In the genomic region with DNA sequence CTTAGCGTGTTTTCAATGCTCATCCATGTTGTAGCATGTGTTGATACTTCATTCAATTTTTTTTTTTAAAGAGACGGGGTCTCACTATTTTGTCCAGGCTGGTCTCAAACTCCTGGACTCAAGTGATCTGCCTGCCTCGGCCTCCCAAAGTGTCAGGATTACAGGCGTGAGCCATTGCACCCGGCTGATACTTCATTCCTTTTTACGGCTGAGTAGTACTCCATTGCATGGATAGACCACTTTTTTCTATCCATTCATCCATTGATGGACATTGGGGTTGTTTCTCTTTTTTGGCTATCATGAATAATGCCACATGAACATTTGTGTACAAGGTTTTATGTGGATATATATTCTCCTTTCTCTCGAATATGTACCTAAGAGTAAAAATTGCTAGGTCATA, we compare ENCODE assay signal across 9 cellular contexts. TPM values are rescaled to one million over a fixed set of nuclear protein-coding genes. Genes with fewer than 3 reads are reported as not detected.
DNase-seq lines count a peak whose midpoint lies in the region; ATAC-seq and TF ChIP-seq lines count a peak whose summit lies in the region.
"Had no signal": no experiment of that assay in that cellular context is flagged by ENCODE, and none has a peak within 500 bp of the region (broad histone marks: within the 10 kb centered on the region; RNA-seq: fewer than 3 reads in every experiment).

No MANE protein-coding gene starts in this region.

- H3K9me3 ChIP-seq in lower lobe of right lung: no peaks in the 10 kb centered on the region
- H3K9me3 ChIP-seq: adrenal gland had no signal

- TF ChIP-seq CTCF in lower lobe of right lung (IDR thresholded peaks at IDR 0.05): no peak
- no peak for TF ChIP-seq CTCF in GM10266 (IDR thresholded peaks at IDR 0.05; ENCODE audit: control insufficient read depth, insufficient read depth, low read depth, missing control alignments)

- peaks cover 54% of the 10 kb centered on the region for H3K4me1 ChIP-seq in lower lobe of right lung

- ATAC-seq in stimulated activated naive CD8-positive, alpha-beta T cell treated with anti-CD3 and anti-CD28 coated beads, Interleukin-15, Interleukin-2, amounts not matched to agents 100 U/mL and 50 U/mL, for 24 hours: no peak
- no peak for ATAC-seq in activated T-helper 17 cell treated with anti-CD3 and anti-CD28 coated beads, Interleukin-2, amount 50 U/mL, for 72 hours (replicated peaks)
- ATAC-seq in lower lobe of right lung: no peak
- no peak for ATAC-seq in GM19397 (IDR thresholded peaks at IDR 0.05; ENCODE audit: unreplicated experiment)

- no peaks in the 10 kb centered on the region for H3K36me3 Mint-ChIP-seq in stimulated activated naive CD8-positive, alpha-beta T cell treated with anti-CD3 and anti-CD28 coated beads, Interleukin-15, Interleukin-2, amounts not matched to agents 100 ng/mL and 50 ng/mL, for 24 hours (ENCODE audit: low read depth)
- H3K36me3 Mint-ChIP-seq in activated T-helper 17 cell treated with anti-CD3 and anti-CD28 coated beads, Interleukin-2, amount 50 U/mL, for 72 hours (ENCODE audit: low read depth): no peaks in the 10 kb centered on the region

- H3K9me3 Mint-ChIP-seq in stimulated activated naive CD8-positive, alpha-beta T cell treated with anti-CD3 and anti-CD28 coated beads, Interleukin-15, Interleukin-2, amounts not matched to agents 100 ng/mL and 50 ng/mL, for 24 hours: no peaks in the 10 kb centered on the region
- H3K9me3 Mint-ChIP-seq in activated T-helper 17 cell treated with anti-CD3 and anti-CD28 coated beads, Interleukin-2, amount 50 U/mL, for 72 hours: peaks cover 3% of the 10 kb centered on the region

- H3K4me3 ChIP-seq in lower lobe of right lung: peak overlapping the region; percentile 60

- H3K36me3 ChIP-seq in lower lobe of right lung: no peaks in the 10 kb centered on the region
- H3K36me3 ChIP-seq: adrenal gland had no signal

- peak overlapping the region; percentile 85 for H3K4me3 Mint-ChIP-seq in stimulated activated naive CD8-positive, alpha-beta T cell treated with anti-CD3 and anti-CD28 coated beads, Interleukin-15, Interleukin-2, amounts not matched to agents 100 ng/mL and 50 ng/mL, for 24 hours
- H3K4me3 Mint-ChIP-seq in activated T-helper 17 cell treated with anti-CD3 and anti-CD28 coated beads, Interleukin-2, amount 50 U/mL, for 72 hours: peak overlapping the region; percentile 93

- peaks cover 58% of the 10 kb centered on the region for H3K4me1 Mint-ChIP-seq in stimulated activated naive CD8-positive, alpha-beta T cell treated with anti-CD3 and anti-CD28 coated beads, Interleukin-15, Interleukin-2, amounts not matched to agents 100 ng/mL and 50 ng/mL, for 24 hours (ENCODE audit: low read depth)
- H3K4me1 Mint-ChIP-seq in activated T-helper 17 cell treated with anti-CD3 and anti-CD28 coated beads, Interleukin-2, amount 50 U/mL, for 72 hours: peaks cover 37% of the 10 kb centered on the region

- peak overlapping the region; percentile 72 for H3K27ac ChIP-seq in lower lobe of right lung

- intact Hi-C loops in lower lobe of right lung (cut with DNase I): no loop called here

- no peaks in the 10 kb centered on the region for H3K27me3 ChIP-seq in lower lobe of right lung (ENCODE audit: low read depth)
- H3K27me3 ChIP-seq: adrenal gland had no signal

- no peaks in the 10 kb centered on the region for H3K27me3 Mint-ChIP-seq in stimulated activated naive CD8-positive, alpha-beta T cell treated with anti-CD3 and anti-CD28 coated beads, Interleukin-15, Interleukin-2, amounts not matched to agents 100 ng/mL and 50 ng/mL, for 24 hours
- no peaks in the 10 kb centered on the region for H3K27me3 Mint-ChIP-seq in activated T-helper 17 cell treated with anti-CD3 and anti-CD28 coated beads, Interleukin-2, amount 50 U/mL, for 72 hours

- DNase-seq in stimulated activated naive CD8-positive, alpha-beta T cell treated with anti-CD3 and anti-CD28 coated beads, Interleukin-15, Interleukin-2, amounts not matched to agents 100 U/mL and 50 U/mL, for 24 hours: no peak
- DNase-seq in lower lobe of right lung (no peak), GM10266 (ENCODE audit: extremely low spot score) (no peak), NCI-H69 (lab: John Stamatoyannopoulos, UW) (no peak), NCI-H1105 (lab: John Stamatoyannopoulos, UW) (no peak)

- H3K27ac Mint-ChIP-seq in stimulated activated naive CD8-positive, alpha-beta T cell treated with anti-CD3 and anti-CD28 coated beads, Interleukin-15, Interleukin-2, amounts not matched to agents 100 ng/mL and 50 ng/mL, for 24 hours: no peak overlapping the region
- H3K27ac Mint-ChIP-seq in activated T-helper 17 cell treated with anti-CD3 and anti-CD28 coated beads, Interleukin-2, amount 50 U/mL, for 72 hours: peak overlapping the region; percentile 89

RNA-seq across cellular contexts. Expression of a gene that starts 1.2 kb away (rescaled TPM):
- 1 to 10 TPM; 3.8 to 6.4 TPM for total RNA-seq in activated T-helper 17 cell treated with anti-CD3 and anti-CD28 coated beads, Interleukin-2, amount 50 U/mL, for 72 hours
- 20.5 TPM for total RNA-seq in lower lobe of right lung
